Comparison of ENCODE assay signal across 9 cellular contexts in the genomic region with DNA sequence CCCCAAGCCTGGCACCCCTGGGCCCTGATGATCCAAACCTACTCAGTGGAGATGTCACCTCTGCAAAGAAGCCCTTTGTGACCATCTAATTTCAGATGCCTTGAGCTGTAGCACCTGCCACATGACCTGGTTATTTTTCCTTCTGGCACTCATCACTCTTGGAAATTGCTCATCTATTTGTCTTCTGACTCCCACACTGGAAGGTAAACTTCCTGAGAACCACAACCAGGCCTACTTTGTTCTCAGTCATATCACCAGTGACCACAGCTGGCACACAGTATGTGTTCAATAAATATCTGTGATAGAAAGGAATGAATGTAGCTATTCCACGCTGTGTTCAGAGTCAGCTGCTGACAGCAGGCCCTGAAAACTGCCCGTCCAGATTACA.
DNase-seq lines count a peak whose midpoint lies in the region; ATAC-seq and TF ChIP-seq lines count a peak whose summit lies in the region.
"Had no signal": no experiment of that assay in that cellular context is flagged by ENCODE, and none has a peak within 500 bp of the region (broad histone marks: within the 10 kb centered on the region; RNA-seq: fewer than 3 reads in every experiment).

No MANE protein-coding gene starts in this region.

- H3K36me3 Mint-ChIP-seq in activated CD4-positive, alpha-beta memory T cell treated with anti-CD3 and anti-CD28 coated beads, Interleukin-2, amount 10 ng/mL, durations not matched to agents 7 days and 5 days (ENCODE audit: low read depth) = peaks cover 3% of the 10 kb centered on the region

- H3K27ac Mint-ChIP-seq in activated CD4-positive, alpha-beta memory T cell treated with anti-CD3 and anti-CD28 coated beads, Interleukin-2, amount 10 ng/mL, durations not matched to agents 7 days and 5 days = peak overlapping the region; percentile 75

- H3K27ac ChIP-seq in gastroesophageal sphincter (peak overlapping the region; percentile 57 to 91 (median 88)), stomach (peak overlapping the region in 4 of 5 donors; percentile 69 to 84 (median 70))

- H3K9me3 ChIP-seq in gastroesophageal sphincter (no peaks in the 10 kb centered on the region), stomach (no peaks in the 10 kb centered on the region)

- TF ChIP-seq EP300 in gastroesophageal sphincter (IDR thresholded peaks at IDR 0.05) (no peak), stomach (IDR thresholded peaks at IDR 0.05) (no peak)

- TF ChIP-seq POLR2A in gastroesophageal sphincter (IDR thresholded peaks at IDR 0.05) = no peak
- no peak for TF ChIP-seq POLR2A in stomach (IDR thresholded peaks at IDR 0.05)

- H3K4me1 ChIP-seq in gastroesophageal sphincter = peaks cover 3 to 54% (median 32%) of the 10 kb centered on the region in 3 donors
- H3K4me1 ChIP-seq in stomach = peaks cover 30 to 60% (median 48%) of the 10 kb centered on the region in 4 donors

- peaks cover 66% of the 10 kb centered on the region for H3K4me1 Mint-ChIP-seq in activated CD4-positive, alpha-beta memory T cell treated with anti-CD3 and anti-CD28 coated beads, Interleukin-2, amount 10 ng/mL, durations not matched to agents 7 days and 5 days

- H3K27me3 ChIP-seq in gastroesophageal sphincter (no peaks in the 10 kb centered on the region), stomach (no peaks in the 10 kb centered on the region)

- POLR2A ChIA-PET in activated CD4-positive, alpha-beta memory T cell treated with anti-CD3 and anti-CD28 coated beads, Interleukin-2, amount 10 ng/mL, durations not matched to agents 7 days and 5 days (lab: Charles Lee) = interaction anchor here (1.1 to 3.1 kb wide), 7 partner anchors 8 to 29 kb away, joined by 3 to 56 read pairs (median 7); no protein-coding TSS in a partner anchor

- no peaks in the 10 kb centered on the region for H3K36me3 ChIP-seq in gastroesophageal sphincter
- H3K36me3 ChIP-seq in stomach = no peaks in the 10 kb centered on the region

- DNase-seq in SHP77 (lab: John Stamatoyannopoulos, UW) (peak; percentile 63 to 72), SHP77 treated with DMSO at 0.1 percent for 48 hours (lab: John Stamatoyannopoulos, UW) (no peak), stomach (no peak), dedifferentiated amniotic fluid mesenchymal stem cell (ENCODE audit: extremely low spot score) (no peak), RKO (ENCODE audit: low spot score) (no peak), globus pallidus (ENCODE audit: low spot score) (no peak)
- DNase-seq in activated CD4-positive, alpha-beta memory T cell treated with anti-CD3 and anti-CD28 coated beads, Interleukin-2, amount 10 ng/mL, durations not matched to agents 7 days and 5 days = no peak

- 66% methylated on average over 2 of the region's 2 CpGs; no CpG with 5 or more reads in 1 of the 2 donors for WGBS in gastroesophageal sphincter (ENCODE audit: low coverage in 1 of 2), 2 donors
- 39 to 65% (median 60%) methylated on average over 2 of the region's 2 CpGs for WGBS in stomach, 5 donors

- no peak for ATAC-seq in gastroesophageal sphincter

- no peak overlapping the region for H3K4me3 ChIP-seq in gastroesophageal sphincter
- H3K4me3 ChIP-seq in stomach = no peak overlapping the region
- H3K4me3 ChIP-seq: K562 had no signal

- H3K27me3 Mint-ChIP-seq in activated CD4-positive, alpha-beta memory T cell treated with anti-CD3 and anti-CD28 coated beads, Interleukin-2, amount 10 ng/mL, durations not matched to agents 7 days and 5 days = no peaks in the 10 kb centered on the region

- no peaks in the 10 kb centered on the region for H3K9me3 Mint-ChIP-seq in activated CD4-positive, alpha-beta memory T cell treated with anti-CD3 and anti-CD28 coated beads, Interleukin-2, amount 10 ng/mL, durations not matched to agents 7 days and 5 days

- TF ChIP-seq CTCF in gastroesophageal sphincter (IDR thresholded peaks at IDR 0.05) (no peak), stomach (IDR thresholded peaks at IDR 0.05) (no peak)

- intact Hi-C loops in stomach (cut with DNase I; ENCODE audit: low total_unique reads) = no loop called here

- CTCF ChIA-PET in activated CD4-positive, alpha-beta memory T cell treated with anti-CD3 and anti-CD28 coated beads, Interleukin-2, amount 10 ng/mL, durations not matched to agents 7 days and 5 days (lab: Charles Lee) = interaction anchor here (1.2 to 2.8 kb wide), 10 partner anchors 8 to 90 kb away, joined by 3 to 21 read pairs (median 8); no protein-coding TSS in a partner anchor

- H3K4me3 Mint-ChIP-seq in activated CD4-positive, alpha-beta memory T cell treated with anti-CD3 and anti-CD28 coated beads, Interleukin-2, amount 10 ng/mL, durations not matched to agents 7 days and 5 days = no peak overlapping the region

Comparison
In these comparisons a context has a peak if more than half of its experiments do, and no peak if none do; other contexts are left out.
1. DNase-seq: peak in SHP77 (2 of 2); none in SHP77 treated with DMSO at 0.1 percent for 48 hours (single experiment), activated CD4-positive, alpha-beta memory T cell treated with anti-CD3 and anti-CD28 coated beads, Interleukin-2, amount 10 ng/mL, durations not matched to agents 7 days and 5 days (single experiment), stomach (single experiment), dedifferentiated amniotic fluid mesenchymal stem cell (single experiment), RKO (single experiment) and globus pallidus (single experiment).